ENCODE assay signal across 9 cellular contexts in the genomic region with DNA sequence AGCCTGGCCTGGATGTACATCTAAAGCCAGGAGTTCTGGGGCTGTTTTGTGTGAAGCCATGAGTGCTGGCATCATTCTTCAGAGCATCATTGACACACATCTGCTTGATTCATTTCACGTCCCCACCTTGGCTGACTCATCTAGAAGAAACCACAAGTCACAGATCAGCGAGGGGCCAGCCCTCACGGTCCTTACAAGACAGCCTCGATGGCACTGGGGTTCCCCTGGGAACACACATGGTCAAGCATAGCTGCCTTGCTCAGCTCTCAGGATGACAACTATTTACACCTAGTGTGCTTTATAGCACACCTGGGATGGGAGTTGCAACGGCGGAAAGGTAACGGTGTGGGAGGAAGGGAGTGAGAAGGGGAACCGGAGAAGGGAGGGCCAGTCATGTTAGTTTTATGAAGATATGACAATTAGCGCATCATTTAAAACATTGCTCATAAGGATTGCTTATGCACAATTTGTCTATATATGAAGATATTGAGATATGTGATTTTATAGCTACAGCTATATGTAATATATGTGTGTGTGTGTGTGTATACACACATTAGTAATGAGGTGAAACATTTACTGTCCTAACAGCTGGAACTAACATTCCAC.
DNase-seq lines count a peak whose midpoint lies in the region; ATAC-seq and TF ChIP-seq lines count a peak whose summit lies in the region.
"Had no signal": no experiment of that assay in that cellular context is flagged by ENCODE, and none has a peak within 500 bp of the region (broad histone marks: within the 10 kb centered on the region; RNA-seq: fewer than 3 reads in every experiment).

No MANE protein-coding gene starts in this region.

- CTCF ChIA-PET in HEK293T (lab: Yijun Ruan, JAX), result no interaction called here

- peak overlapping the region; percentile 77 for H3K4me2 ChIP-seq in OCI-LY3 (ENCODE audit: low read length)

- no peak overlapping the region for H2AFZ ChIP-seq in OCI-LY3 (ENCODE audit: low read depth, low read length)

- no peak overlapping the region for H3K9ac ChIP-seq in OCI-LY3 (ENCODE audit: low read length)

- H4K20me1 ChIP-seq in OCI-LY3 (ENCODE audit: insufficient read depth, low read length), result no peaks in the 10 kb centered on the region; the same call in 1 of the 2 replicates

- in situ Hi-C loops in KBM-7 (cut with MboI; ENCODE audit: low pct_unique_long_range_greater_than_20kb, low sequenced_read_pairs), result no loop called here

- POLR2A ChIA-PET in HEK293T (lab: Yijun Ruan, JAX), result no interaction called here

- H3K79me2 ChIP-seq in OCI-LY3 (ENCODE audit: low read length), result no peaks in the 10 kb centered on the region

- no peak overlapping the region for H3K27ac ChIP-seq in OCI-LY3 (ENCODE audit: low read length)

- peak; percentile 37 to 57 for DNase-seq in stimulated activated CD4-positive, alpha-beta T cell treated with anti-CD3 and anti-CD28 coated beads, Interleukin-2, amount 100 ng/mL, for 24 hours
- no peak for DNase-seq in HEK293T (ENCODE audit: extremely low spot score)
- no peak for DNase-seq in KBM-7
- no peak for DNase-seq in foreskin fibroblast
- DNase-seq in amniotic stem cell (lab: John Stamatoyannopoulos, UW), result no peak
- DNase-seq: NCI-H1694 had no signal

- H3K4me1 ChIP-seq in OCI-LY3 (ENCODE audit: low read length), result peaks cover 32% of the 10 kb centered on the region

- no peaks in the 10 kb centered on the region for H3K36me3 ChIP-seq in OCI-LY3 (replicated peaks; ENCODE audit: low read depth, low read length)

- TF ChIP-seq CTCF in OCI-LY3 (IDR thresholded peaks at IDR 0.05; ENCODE audit: low read depth, low read length) (no peak), foreskin fibroblast (IDR thresholded peaks at IDR 0.05; ENCODE audit: low read depth, low read length) (no peak)

- ATAC-seq in GM18870 (IDR thresholded peaks at IDR 0.05; ENCODE audit: unreplicated experiment) (peak; percentile 94), HG02571 (IDR thresholded peaks at IDR 0.05; ENCODE audit: unreplicated experiment) (peak; percentile 84)

- peaks cover 17% of the 10 kb centered on the region; the same call in 1 of the 2 replicates for H3K9me3 ChIP-seq in OCI-LY3 (ENCODE audit: insufficient read depth, low read length)

- H3K4me3 ChIP-seq in OCI-LY3 (ENCODE audit: low read length) (peak overlapping the region; percentile 35; the same call in 1 of the 2 replicates), foreskin fibroblast (ENCODE audit: low read depth in 1 of 2, low read length in 2 of 2) (no peak overlapping the region)

- peaks cover 88% of the 10 kb centered on the region for H3K27me3 ChIP-seq in OCI-LY3 (ENCODE audit: low read depth, low read length)

TF ChIP-seq in HEK293T, 16 proteins besides CTCF, POLR2A, EP300 and RAD21:
- TF ChIP-seq HDGF (IDR thresholded peaks at IDR 0.05; ENCODE audit: borderline replicate concordance), result no peak
- TF ChIP-seq ZNF384 (IDR thresholded peaks at IDR 0.05), result no peak
- TF ChIP-seq, protein P1, sequence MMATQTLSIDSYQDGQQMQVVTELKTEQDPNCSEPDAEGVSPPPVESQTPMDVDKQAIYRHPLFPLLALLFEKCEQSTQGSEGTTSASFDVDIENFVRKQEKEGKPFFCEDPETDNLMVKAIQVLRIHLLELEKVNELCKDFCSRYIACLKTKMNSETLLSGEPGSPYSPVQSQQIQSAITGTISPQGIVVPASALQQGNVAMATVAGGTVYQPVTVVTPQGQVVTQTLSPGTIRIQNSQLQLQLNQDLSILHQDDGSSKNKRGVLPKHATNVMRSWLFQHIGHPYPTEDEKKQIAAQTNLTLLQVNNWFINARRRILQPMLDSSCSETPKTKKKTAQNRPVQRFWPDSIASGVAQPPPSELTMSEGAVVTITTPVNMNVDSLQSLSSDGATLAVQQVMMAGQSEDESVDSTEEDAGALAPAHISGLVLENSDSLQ (IDR thresholded peaks at IDR 0.05), result no peak
- no peak for TF ChIP-seq ELF4 (IDR thresholded peaks at IDR 0.05)
- no peak for TF ChIP-seq FOXK2 (IDR thresholded peaks at IDR 0.05)
- no peak for TF ChIP-seq SP1 (IDR thresholded peaks at IDR 0.05)
- TF ChIP-seq CTBP1 (IDR thresholded peaks at IDR 0.05; ENCODE audit: borderline replicate concordance), result no peak

Comparison
In these comparisons a context has a peak if more than half of its experiments do, and no peak if none do; other contexts are left out.
1. DNase-seq: peak in stimulated activated CD4-positive, alpha-beta T cell treated with anti-CD3 and anti-CD28 coated beads, Interleukin-2, amount 100 ng/mL, for 24 hours (2 of 2); none in HEK293T (single experiment), KBM-7 (single experiment), foreskin fibroblast (0 of 2) and amniotic stem cell (single experiment).